In the genomic region with DNA sequence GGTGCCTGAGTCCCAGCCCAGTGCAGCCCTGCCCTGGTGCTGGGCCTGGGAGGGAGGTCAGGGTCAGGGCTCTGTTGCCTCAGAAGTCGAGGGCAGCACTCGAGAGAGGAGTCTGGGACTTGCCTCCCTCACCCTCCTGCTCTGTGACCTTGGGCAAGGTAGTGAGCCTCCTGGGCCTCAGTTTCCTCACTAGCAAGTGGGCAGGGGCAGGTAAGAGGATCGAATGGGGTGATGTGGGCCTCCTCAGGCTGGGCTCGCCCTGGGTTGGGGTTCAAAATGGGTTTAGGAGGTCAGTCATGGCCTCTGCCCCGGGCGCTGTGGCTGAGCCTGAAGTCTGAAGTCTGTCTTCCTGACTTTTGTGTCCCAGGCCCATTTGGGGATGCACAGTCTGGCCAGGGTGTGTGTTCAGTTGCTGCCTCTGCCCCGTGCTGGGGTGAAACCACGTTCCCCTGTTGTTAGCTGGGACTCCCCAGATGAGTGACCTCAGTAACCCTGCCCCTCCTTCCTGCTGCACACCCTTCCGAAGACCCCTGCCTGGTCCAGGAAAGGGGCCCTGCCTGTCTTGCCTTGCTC, we compare ENCODE assay signal across 7 cellular contexts. TPM values are rescaled to one million over a fixed set of nuclear protein-coding genes. Genes with fewer than 3 reads are reported as not detected.
A peak's percentile ranks its signal among the peaks of the same experiment; 100 is the strongest.
DNase-seq lines count a peak whose midpoint lies in the region; ATAC-seq lines count a peak whose summit lies in the region.

No MANE protein-coding gene starts in this region.

- ATAC-seq in HG03159 (IDR thresholded peaks at IDR 0.05; ENCODE audit: unreplicated experiment) (no peak), GM19324 (IDR thresholded peaks at IDR 0.05; ENCODE audit: low FRiP score, unreplicated experiment) (no peak)

- no peaks in the 10 kb centered on the region for H3K9me3 ChIP-seq in stomach smooth muscle (ENCODE audit: control insufficient read depth in 2 of 2, low read length in 2 of 2)

- peak overlapping the region; percentile 62 to 68 for H3K9ac ChIP-seq in stomach smooth muscle (ENCODE audit: low read length in 2 of 2)

- no peak for DNase-seq in Jurkat, Clone E6-1 (ENCODE audit: low read depth, low spot score)
- no peak for DNase-seq in hepatic stellate cell (ENCODE audit: low spot score)

- H3K27me3 ChIP-seq in layer of hippocampus (ENCODE audit: control insufficient read depth, insufficient read depth, low read length) (no peaks in the 10 kb centered on the region), stomach smooth muscle (ENCODE audit: control insufficient read depth in 1 of 2, insufficient read depth in 2 of 2, low read length in 2 of 2) (no peaks in the 10 kb centered on the region)

- H3K27ac ChIP-seq in angular gyrus (ENCODE audit: low read depth, low read length) (peak overlapping the region; percentile 34), layer of hippocampus (ENCODE audit: low read depth, low read length) (peak overlapping the region; percentile 39), stomach smooth muscle (ENCODE audit: low read length) (peak overlapping the region; percentile 49)

- peak overlapping the region; percentile 90 for H3K4me3 ChIP-seq in Jurkat, Clone E6-1 (ENCODE audit: low read length)
- H3K4me3 ChIP-seq in stomach smooth muscle (ENCODE audit: low read length in 2 of 2) = peak overlapping the region; percentile 64 to 79

- H3K36me3 ChIP-seq in stomach smooth muscle (ENCODE audit: control insufficient read depth in 2 of 2, insufficient read depth in 2 of 2, low read length in 2 of 2) = no peaks in the 10 kb centered on the region

- peaks cover 33% of the 10 kb centered on the region for H3K4me1 ChIP-seq in stomach smooth muscle (ENCODE audit: control insufficient read depth, insufficient read depth, low read length)

RNA-seq across cellular contexts. Expression of gene CELSR1, which starts 40.9 kb away (rescaled TPM):
- polyA plus RNA-seq in Jurkat, Clone E6-1 (2012; ENCODE audit: insufficient read depth, insufficient read length) = 1.8 TPM

RNA-seq across cellular contexts. Expression of gene GRAMD4, which starts 41.8 kb away (rescaled TPM):
- polyA plus RNA-seq in Jurkat, Clone E6-1 (2012; ENCODE audit: insufficient read depth, insufficient read length) = 47.0 TPM
